11 cellular contexts compared by ENCODE assay signal in the genomic region with DNA sequence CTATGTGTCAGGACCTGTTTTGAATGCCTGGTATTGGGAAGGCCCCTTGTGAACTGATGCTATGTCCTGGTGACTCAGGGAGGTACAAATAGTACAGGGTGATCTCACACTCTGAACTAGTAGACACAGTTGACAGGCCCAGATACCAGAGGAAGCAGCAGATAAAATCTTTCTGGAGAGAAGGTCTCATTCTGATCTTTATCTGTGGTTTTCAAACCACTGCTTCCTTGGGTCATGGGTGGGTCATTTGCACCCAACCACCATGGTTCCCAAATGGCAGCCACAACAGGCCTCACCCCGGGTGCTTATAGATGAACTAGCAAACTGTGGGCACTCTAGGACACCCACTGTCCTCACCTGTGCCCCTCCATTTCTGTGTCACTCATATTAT. TPM values are rescaled to one million over a fixed set of nuclear protein-coding genes. Genes with fewer than 3 reads are reported as not detected.
A peak's percentile ranks its signal among the peaks of the same experiment; 100 is the strongest.
DNase-seq lines count a peak whose midpoint lies in the region; ATAC-seq, FAIRE-seq and TF ChIP-seq lines count a peak whose summit lies in the region.
"Had no signal": no experiment of that assay in that cellular context is flagged by ENCODE, and none has a peak within 500 bp of the region (broad histone marks: within the 10 kb centered on the region; RNA-seq: fewer than 3 reads in every experiment).

No MANE protein-coding gene starts in this region.

- peaks cover 22% of the 10 kb centered on the region for H3K4me1 Mint-ChIP-seq in activated naive CD4-positive, alpha-beta T cell treated with anti-CD3 and anti-CD28 coated beads for 36 hours (ENCODE audit: low read depth)
- H3K4me1 Mint-ChIP-seq in stimulated activated effector memory CD8-positive, alpha-beta T cell treated with anti-CD3 and anti-CD28 coated beads, Interleukin-12 subunit alpha, Interleukin-12 subunit beta, amount 100 ng/mL, for 72 hours: peaks cover 39% of the 10 kb centered on the region

- H3K27ac Mint-ChIP-seq in activated naive CD4-positive, alpha-beta T cell treated with anti-CD3 and anti-CD28 coated beads for 36 hours: peak overlapping the region; percentile 43
- H3K27ac Mint-ChIP-seq in stimulated activated effector memory CD8-positive, alpha-beta T cell treated with anti-CD3 and anti-CD28 coated beads, Interleukin-12 subunit alpha, Interleukin-12 subunit beta, amount 100 ng/mL, for 72 hours: peak overlapping the region; percentile 84

- H4K20me1 ChIP-seq in GM12878 (ENCODE audit: control insufficient read depth, insufficient read depth): no peaks in the 10 kb centered on the region
- H4K20me1 ChIP-seq: BLaER1 treated with 17β-estradiol and CSF1 and Interleukin-3, amounts not matched to agents 10 nM and 100 nM had no signal

- H3K9ac ChIP-seq in GM12878 (ENCODE audit: control insufficient read depth, insufficient read depth, low read length): no peak overlapping the region
- H3K9ac ChIP-seq: BLaER1 treated with 17β-estradiol and CSF1 and Interleukin-3, amounts not matched to agents 10 nM and 100 nM had no signal

- SMC1A ChIA-PET in GM12878 (lab: Charles Lee; ENCODE audit: uncharacterized antibody, unreplicated experiment): no interaction called here

- H3K4me3 ChIP-seq in GM12878: no peak overlapping the region
- H3K4me3 ChIP-seq: BLaER1 treated with 17β-estradiol and CSF1 and Interleukin-3, amounts not matched to agents 10 nM and 100 nM had no signal

- H3K36me3 ChIP-seq in GM12878 (ENCODE audit: control insufficient read depth in 2 of 2, insufficient read depth in 2 of 2, low read length in 1 of 2): no peaks in the 10 kb centered on the region

- BruUV-seq in GM12878 (replicated peaks; lab: Mats Ljungman, UMichigan): no TSS peak

- H3K36me3 Mint-ChIP-seq in activated naive CD4-positive, alpha-beta T cell treated with anti-CD3 and anti-CD28 coated beads for 36 hours (ENCODE audit: low read depth): peaks cover 2% of the 10 kb centered on the region
- H3K36me3 Mint-ChIP-seq in stimulated activated effector memory CD8-positive, alpha-beta T cell treated with anti-CD3 and anti-CD28 coated beads, Interleukin-12 subunit alpha, Interleukin-12 subunit beta, amount 100 ng/mL, for 72 hours: no peaks in the 10 kb centered on the region

- no peak for TF ChIP-seq POLR2A in GM12878 (IDR thresholded peaks at IDR 0.05; ENCODE audit: low read depth, low read length)

- H3K27ac ChIP-seq in GM12878 (ENCODE audit: control insufficient read depth, insufficient read depth): no peak overlapping the region
- H3K27ac ChIP-seq: BLaER1 treated with 17β-estradiol and CSF1 and Interleukin-3, amounts not matched to agents 10 nM and 100 nM had no signal

- RAD21 ChIA-PET in GM12878 (lab: Charles Lee; ENCODE audit: unreplicated experiment): no interaction called here

- H3K4me3 Mint-ChIP-seq in activated naive CD4-positive, alpha-beta T cell treated with anti-CD3 and anti-CD28 coated beads for 36 hours: no peak overlapping the region
- H3K4me3 Mint-ChIP-seq in stimulated activated effector memory CD8-positive, alpha-beta T cell treated with anti-CD3 and anti-CD28 coated beads, Interleukin-12 subunit alpha, Interleukin-12 subunit beta, amount 100 ng/mL, for 72 hours: peak overlapping the region; percentile 2

- no peak for TF ChIP-seq RAD21 in GM12878 (IDR thresholded peaks at IDR 0.05; ENCODE audit: insufficient read depth, low read depth, low read length)

- H3K9me3 ChIP-seq in GM12878 (replicated peaks; ENCODE audit: control insufficient read depth, insufficient read depth, low read length): no peaks in the 10 kb centered on the region
- H3K9me3 ChIP-seq: BLaER1 treated with 17β-estradiol and CSF1 and Interleukin-3, amounts not matched to agents 10 nM and 100 nM had no signal

- peak; percentile 42; the same call in 2 of the 3 replicates for ATAC-seq in GM12878
- ATAC-seq in stimulated activated effector memory CD8-positive, alpha-beta T cell treated with anti-CD3 and anti-CD28 coated beads, Interleukin-12 subunit alpha, Interleukin-12 subunit beta, amount 100 ng/mL, for 72 hours: peak; percentile 94
- ATAC-seq in GM21723 (IDR thresholded peaks at IDR 0.05; ENCODE audit: unreplicated experiment): no peak

- no peak overlapping the region for H2AFZ ChIP-seq in GM12878 (ENCODE audit: control insufficient read depth, low read depth, low read length)

- intact Hi-C loops in activated naive CD4-positive, alpha-beta T cell treated with anti-CD3 and anti-CD28 coated beads for 36 hours (cut with micrococcal nuclease): loop anchor here (1.0 to 10.0 kb wide), 2 partner anchors 8 to 260 kb away; no protein-coding TSS in a partner anchor
- intact Hi-C loops in GM12878 (cut with micrococcal nuclease; ENCODE audit: unreplicated experiment): loop anchor here (5.0 to 10.0 kb wide), 2 partner anchors 43 to 270 kb away; a partner anchor contains a TSS

- WGBS in GM12878 (ENCODE audit: insufficient coverage, insufficient replicate concordance, low lambda C conversion rate, missing lambda C conversion rate): 0% methylated on average over 1 of the region's 1 CpG

- TF ChIP-seq CTCF in GM12878 (IDR thresholded peaks at IDR 0.05 in 2 of 3, conservative IDR thresholded peaks at IDR 0.05 in 1 of 3; ENCODE audit: control insufficient read depth in 2 of 3, extremely low read depth in 1 of 3, insufficient read depth in 1 of 3, low read depth in 3 of 3, low read length in 3 of 3): no peak

- peak; percentile 63 for DNase-seq in activated naive CD4-positive, alpha-beta T cell treated with anti-CD3 and anti-CD28 coated beads for 36 hours
- no peak for DNase-seq in activated naive CD4-positive, alpha-beta T cell treated with anti-CD3 and anti-CD28 coated beads, Interleukin-2, amount 50 U/mL, for 16 hours
- peak; percentile 37 for DNase-seq in KBM-7
- no peak for DNase-seq in GM12878 (ENCODE audit: low read depth, low spot score)
- DNase-seq in stimulated activated effector memory CD8-positive, alpha-beta T cell treated with anti-CD3 and anti-CD28 coated beads, Interleukin-12 subunit alpha, Interleukin-12 subunit beta, amount 100 ng/mL, for 72 hours (ENCODE audit: low spot score in 2 of 2): no peak
- no peak for DNase-seq in GM19238 (ENCODE audit: insufficient read length, low spot score)
- DNase-seq in DMS153 (lab: John Stamatoyannopoulos, UW): no peak
- DNase-seq: stimulated activated CD4-positive, alpha-beta T cell treated with anti-CD3 and anti-CD28 coated beads, Interleukin-2, amount 100 ng/mL, for 24 hours had no signal

- peaks cover 0 to 4% of the 10 kb centered on the region in 2 experiments; a peak in 1 of 4 replicates for H3K27me3 ChIP-seq in GM12878 (replicated peaks in 1 of 2; ENCODE audit: control insufficient read depth in 2 of 2, insufficient read depth in 2 of 2, low read length in 1 of 2)
- H3K27me3 ChIP-seq: BLaER1 treated with 17β-estradiol and CSF1 and Interleukin-3, amounts not matched to agents 10 nM and 100 nM had no signal

- no peaks in the 10 kb centered on the region for H3K79me2 ChIP-seq in GM12878 (ENCODE audit: control insufficient read depth, insufficient read depth, low read length)

- H3K4me2 ChIP-seq in GM12878 (ENCODE audit: control insufficient read depth, insufficient read depth): no peak overlapping the region

- in situ Hi-C loops in KBM-7 (cut with MboI; ENCODE audit: low pct_unique_long_range_greater_than_20kb, low sequenced_read_pairs): no loop called here
- in situ Hi-C loops in GM12878 (cut with MboI): no loop called here

- no peaks in the 10 kb centered on the region for H3K27me3 Mint-ChIP-seq in activated naive CD4-positive, alpha-beta T cell treated with anti-CD3 and anti-CD28 coated beads for 36 hours (ENCODE audit: low read depth)

- H3K9me3 Mint-ChIP-seq in activated naive CD4-positive, alpha-beta T cell treated with anti-CD3 and anti-CD28 coated beads for 36 hours: no peaks in the 10 kb centered on the region
- H3K9me3 Mint-ChIP-seq in stimulated activated effector memory CD8-positive, alpha-beta T cell treated with anti-CD3 and anti-CD28 coated beads, Interleukin-12 subunit alpha, Interleukin-12 subunit beta, amount 100 ng/mL, for 72 hours: no peaks in the 10 kb centered on the region

- POLR2A ChIA-PET in GM12878 (lab: Charles Lee): no interaction called here

- H3K4me1 ChIP-seq in GM12878 (ENCODE audit: control insufficient read depth, insufficient read depth, low read length): peaks cover 7% of the 10 kb centered on the region

- TF ChIP-seq EP300 in GM12878 (IDR thresholded peaks at IDR 0.05; ENCODE audit: borderline replicate concordance in 1 of 2, control insufficient read depth in 1 of 2, low read depth in 2 of 2, low read length in 2 of 2): no peak

- no peak for FAIRE-seq in GM12878 (lab: Jason Lieb, UNC)
- FAIRE-seq: colon had no signal

- CTCF ChIA-PET in activated naive CD4-positive, alpha-beta T cell treated with anti-CD3 and anti-CD28 coated beads for 36 hours (lab: Charles Lee): interaction anchor here (0.6 to 1.2 kb wide), 3 partner anchors 26 to 42 kb away, joined by 3 to 4 read pairs (median 3); no protein-coding TSS in a partner anchor
- CTCF ChIA-PET in GM12878 (lab: Yijun Ruan, JAX): no interaction called here

TF ChIP-seq in GM12878, 131 proteins besides CTCF, POLR2A, EP300 and RAD21 (continues in another document):
- TF ChIP-seq RUNX3 (IDR thresholded peaks at IDR 0.05; ENCODE audit: low read length): peak; percentile 75

RNA-seq across cellular contexts. Expression of a gene that starts 43.4 kb away (rescaled TPM):
- total RNA-seq in activated naive CD4-positive, alpha-beta T cell treated with anti-CD3 and anti-CD28 coated beads for 36 hours: 1 to 10 TPM; 8.4 to 9.7 TPM
- total RNA-seq in GM12878 (2013; cell fraction: nucleolus; rRNA removed): 1.6 and 3.7 TPM in 2 replicates
- total RNA-seq in GM12878 (2014; rRNA removed) (0.05 and 0.06 TPM in 2 replicates), GM12878 (2014; rRNA removed; fragmentation: Illumina TruSeq; extraction: Trizol) (0.36 and 0.55 TPM in 2 replicates), GM12878 (2021) (0.48 and 0.69 TPM in 2 replicates)
- polyA plus RNA-seq in GM12878 (2011; ENCODE audit: low read depth): 0.64 TPM
- polyA plus RNA-seq in GM12878 (2011; rRNA removed) (0.65 TPM in 2 replicates), GM12878 (2014; fragmentation: Illumina TruSeq; extraction: Trizol) (0.14 and 0.32 TPM in 2 replicates), GM12878 (2014; fragmentation: Nextera tagmentation; extraction: Ambion mirVana) (under 1 TPM; 0.19 to 0.35 TPM), GM12878 (2014; rRNA removed) (0.51 and 0.69 TPM in 2 replicates), GM12878 (2016; fragmentation: Nextera tagmentation; extraction: Ambion mirVana) (1 to 10 TPM in 1 of 2 experiments, under 1 TPM in 1; 0.13 to 1.7 TPM)
- polyA plus RNA-seq in GM12878 (2011; cell fraction: cytosol; rRNA removed): 0.25 and 0.35 TPM in 2 replicates
- polyA plus RNA-seq in GM12878 (2011; cell fraction: nucleus; rRNA removed): 1.1 and 1.2 TPM in 2 replicates
- polyA plus RNA-seq in GM12878 (2012): 0.81 and 0.95 TPM in 2 replicates
- 0.52 and 0.59 TPM in 2 replicates for polyA minus RNA-seq in GM12878 (2011; rRNA and poly(A)+ RNA removed)
- not detected in 2 replicates for polyA minus RNA-seq in GM12878 (2011; cell fraction: cytosol; rRNA and poly(A)+ RNA removed)
- 0.77 and 0.97 TPM in 2 replicates for polyA minus RNA-seq in GM12878 (2011; cell fraction: nucleus; rRNA and poly(A)+ RNA removed)

Comparison
In these comparisons a context has a peak if more than half of its experiments do, and no peak if none do; other contexts are left out.
1. DNase-seq: peak in activated naive CD4-positive, alpha-beta T cell treated with anti-CD3 and anti-CD28 coated beads for 36 hours (single experiment) and KBM-7 (single experiment); none in activated naive CD4-positive, alpha-beta T cell treated with anti-CD3 and anti-CD28 coated beads, Interleukin-2, amount 50 U/mL, for 16 hours (single experiment), GM12878 (single experiment), stimulated activated effector memory CD8-positive, alpha-beta T cell treated with anti-CD3 and anti-CD28 coated beads, Interleukin-12 subunit alpha, Interleukin-12 subunit beta, amount 100 ng/mL, for 72 hours (0 of 2), GM19238 (single experiment) and DMS153 (single experiment).